In the genomic region with DNA sequence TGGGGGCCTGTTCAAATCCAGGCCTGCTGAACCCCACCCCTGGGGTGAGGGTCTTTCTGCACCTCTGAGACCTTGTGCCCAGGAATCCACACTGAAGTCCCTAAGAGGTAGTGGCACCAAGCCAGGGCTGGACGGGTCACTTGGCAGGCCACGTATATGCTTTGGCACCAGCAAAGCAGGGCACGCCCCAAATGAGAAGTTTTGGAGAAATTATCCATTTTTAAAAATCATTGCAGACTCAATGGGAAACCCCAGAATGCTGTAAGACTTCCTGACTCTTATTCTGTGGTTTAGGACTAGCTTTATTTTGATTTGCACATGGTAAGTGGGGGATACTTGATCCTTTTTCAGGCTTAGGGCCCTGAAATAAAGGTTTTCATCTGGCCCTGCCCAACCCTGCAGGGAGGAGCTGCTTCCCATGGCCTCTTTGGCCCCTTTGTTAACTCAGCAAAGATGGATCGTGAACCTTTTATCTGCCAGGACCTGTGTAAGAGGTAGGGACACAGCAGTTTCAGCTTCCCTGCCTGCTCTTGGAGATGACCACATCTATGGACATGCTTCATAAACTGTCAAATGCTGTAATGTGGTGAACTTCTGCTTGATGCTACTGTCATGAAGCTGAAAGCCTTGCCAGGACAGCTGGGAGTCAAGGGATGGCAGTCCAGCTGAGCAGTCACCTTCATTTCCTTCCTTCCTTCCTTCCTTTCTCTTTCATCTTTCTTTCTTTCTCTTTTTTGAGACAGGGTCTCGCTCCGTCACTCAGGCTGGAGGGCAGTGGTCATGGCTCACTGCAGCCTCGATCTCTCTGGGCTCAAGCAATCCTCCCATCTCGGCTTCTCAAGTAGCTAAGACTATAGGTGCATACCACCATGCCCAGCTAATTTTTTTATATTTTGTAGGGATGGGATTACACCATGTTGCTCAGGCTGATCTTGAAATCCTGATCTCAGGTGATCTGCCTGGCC, we compare ENCODE assay signal across 9 cellular contexts.
DNase-seq lines count a peak whose midpoint lies in the region; ATAC-seq lines count a peak whose summit lies in the region.
"Had no signal": no experiment of that assay in that cellular context is flagged by ENCODE, and none has a peak within 500 bp of the region (broad histone marks: within the 10 kb centered on the region; RNA-seq: fewer than 3 reads in every experiment).

No MANE protein-coding gene starts in this region.

- H3K9me3 ChIP-seq in esophagus (ENCODE audit: control insufficient read depth in 2 of 2, insufficient read depth in 1 of 2, low read depth in 1 of 2, low read length in 1 of 2): no peaks in the 10 kb centered on the region

- no peaks in the 10 kb centered on the region for H3K27me3 ChIP-seq in ACC112 (ENCODE audit: insufficient read depth, low read length)
- no peaks in the 10 kb centered on the region for H3K27me3 ChIP-seq in esophagus (ENCODE audit: control insufficient read depth in 1 of 2, insufficient read depth in 2 of 2, low read length in 2 of 2)

- H3K9me3 Mint-ChIP-seq in naive B cell: peaks cover 0 to 6% (median 0%) of the 10 kb centered on the region in 7 donors
- H3K9me3 Mint-ChIP-seq: mesothelial cell of epicardium had no signal

- H3K4me1 ChIP-seq in ACC112 (ENCODE audit: control insufficient read depth, insufficient read depth, low read length, unreplicated experiment): peaks cover 32% of the 10 kb centered on the region
- H3K4me1 ChIP-seq in esophagus (ENCODE audit: control insufficient read depth in 2 of 2, insufficient read depth in 2 of 2, low read length in 1 of 2): peaks cover 5 to 24% of the 10 kb centered on the region in 2 donors

- H3K36me3 ChIP-seq in ACC112 (ENCODE audit: insufficient read depth, low read length) (no peaks in the 10 kb centered on the region), esophagus (ENCODE audit: control insufficient read depth in 2 of 2, insufficient read depth in 2 of 2, low read length in 1 of 2) (no peaks in the 10 kb centered on the region)

- intact Hi-C loops in sciatic nerve (cut with DNase I): no loop called here

- peak overlapping the region in 7 of 8 donors; percentile 15 to 82 (median 55) for H3K4me3 Mint-ChIP-seq in naive B cell
- H3K4me3 Mint-ChIP-seq: mesothelial cell of epicardium had no signal

- peak; percentile 33 for DNase-seq in MV-4-11 (lab: John Stamatoyannopoulos, UW)
- no peak for DNase-seq in naive B cell
- no peak for DNase-seq in RKO (ENCODE audit: low spot score)
- DNase-seq in sciatic nerve (ENCODE audit: low spot score): no peak

- peak overlapping the region in 3 of 6 donors; percentile 9 to 64 (median 14) for H3K27ac Mint-ChIP-seq in naive B cell
- H3K27ac Mint-ChIP-seq: mesothelial cell of epicardium had no signal

- no peaks in the 10 kb centered on the region for H3K27me3 Mint-ChIP-seq in naive B cell

- H3K27ac ChIP-seq in ACC112 (ENCODE audit: low read depth, low read length): peak overlapping the region; percentile 87
- H3K27ac ChIP-seq in esophagus (ENCODE audit: low read depth in 2 of 2, low read length in 1 of 2): peak overlapping the region; percentile 38 to 66

- WGBS in esophagus, 2 donors: 67 to 71% methylated on average over 8 of the region's 8 CpGs

- H3K4me1 Mint-ChIP-seq in naive B cell: peaks cover 24 to 34% (median 26%) of the 10 kb centered on the region in 3 donors

- peak overlapping the region; percentile 57 for H2AFZ ChIP-seq in ACC112 (ENCODE audit: low read length, unreplicated experiment)

- ATAC-seq in naive B cell (ENCODE audit: low read depth in 2 of 2) (peak in 1 of 2 donors; percentile 37), GM21528 (IDR thresholded peaks at IDR 0.05; ENCODE audit: low FRiP score, unreplicated experiment) (no peak), GM19328 (IDR thresholded peaks at IDR 0.05; ENCODE audit: unreplicated experiment) (no peak), sciatic nerve (no peak)

- H3K4me3 ChIP-seq in ACC112 (ENCODE audit: low read depth, low read length) (peak overlapping the region; percentile 9; the same call in 1 of the 2 replicates), esophagus (ENCODE audit: low read depth in 1 of 2, low read length in 2 of 2) (no peak overlapping the region)

- no peaks in the 10 kb centered on the region for H3K36me3 Mint-ChIP-seq in naive B cell

- H3K79me2 ChIP-seq in ACC112 (ENCODE audit: control insufficient read depth, insufficient read depth, low read length, unreplicated experiment): no peaks in the 10 kb centered on the region
